Comparison of ENCODE assay signal across 28 cellular contexts in the genomic region with DNA sequence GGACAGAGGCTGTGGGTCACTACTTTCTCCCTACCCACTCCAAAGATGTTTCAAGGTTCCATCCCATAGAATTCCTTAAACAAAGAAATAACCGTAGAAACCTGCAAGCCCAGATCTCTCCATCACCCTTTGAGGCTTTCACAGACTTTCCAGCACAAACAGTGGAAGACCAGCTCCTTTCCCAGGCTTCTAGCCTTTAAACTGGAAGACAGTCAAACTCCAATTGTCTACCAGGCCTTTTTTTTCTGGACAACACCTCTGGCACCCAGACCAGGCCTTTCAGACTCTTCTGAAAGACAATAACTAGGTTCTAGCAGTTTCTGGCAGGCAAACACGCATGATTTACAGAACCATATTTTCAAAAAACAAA.
DNase-seq lines count a peak whose midpoint lies in the region; ATAC-seq and TF ChIP-seq lines count a peak whose summit lies in the region.
"Had no signal": no experiment of that assay in that cellular context is flagged by ENCODE, and none has a peak within 500 bp of the region (broad histone marks: within the 10 kb centered on the region; RNA-seq: fewer than 3 reads in every experiment).

No MANE protein-coding gene starts in this region.

- peak overlapping the region; percentile 74 to 91 (median 88) for H3K27ac Mint-ChIP-seq in nephron
- H3K27ac Mint-ChIP-seq: activated naive CD4-positive, alpha-beta T cell treated with anti-CD3 and anti-CD28 coated beads, Interleukin-2, amount 10 ng/mL, durations not matched to agents 7 days and 5 days had no signal

- H3K27ac ChIP-seq in HL-60 (replicated peaks) (peak overlapping the region; percentile 53), caudate nucleus (ENCODE audit: low read depth, low read length) (peak overlapping the region; percentile 58), substantia nigra (ENCODE audit: low read depth, low read length, poor library complexity, severe bottlenecking) (peak overlapping the region; percentile 7)
- H3K27ac ChIP-seq: right lobe of liver, SJCRH30, thyroid gland had no signal

- H3K9me3 Mint-ChIP-seq in nephron = no peaks in the 10 kb centered on the region
- H3K9me3 Mint-ChIP-seq: activated naive CD4-positive, alpha-beta T cell treated with anti-CD3 and anti-CD28 coated beads, Interleukin-2, amount 10 ng/mL, durations not matched to agents 7 days and 5 days had no signal

- no peak overlapping the region for H3K4me3 ChIP-seq in HL-60 (replicated peaks; ENCODE audit: insufficient read depth, low read length)
- H3K4me3 ChIP-seq: lung, right lobe of liver, SJCRH30, thyroid gland had no signal

- no peak overlapping the region for H3K4me3 Mint-ChIP-seq in nephron
- H3K4me3 Mint-ChIP-seq: activated naive CD4-positive, alpha-beta T cell treated with anti-CD3 and anti-CD28 coated beads, Interleukin-2, amount 10 ng/mL, durations not matched to agents 7 days and 5 days had no signal

- DNase-seq in HL-60 (ENCODE audit: low read depth in 1 of 2, low spot score in 1 of 2) (no peak), caudate nucleus (lab: John Stamatoyannopoulos, UW) (no peak), substantia nigra (lab: John Stamatoyannopoulos, UW) (no peak), NCI-H1417 (lab: John Stamatoyannopoulos, UW) (no peak)
- no peak for DNase-seq in stimulated activated CD4-positive, alpha-beta T cell treated with anti-CD3 and anti-CD28 coated beads, Interleukin-15, amount 100 ng/mL, for 24 hours
- no peak for DNase-seq in activated CD4-positive, CD25-positive, alpha-beta regulatory T cell (lab: John Stamatoyannopoulos, UW)
- DNase-seq: ACHN; activated CD4-positive, alpha-beta T cell treated with anti-CD3 and anti-CD28 coated beads, Interleukin-2, amount 50 U/mL, for 48 hours; activated CD8-positive, alpha-beta memory T cell treated with anti-CD3 and anti-CD28 coated beads, Interleukin-2, amount 50 U/mL, for 48 hours; activated naive CD4-positive, alpha-beta T cell treated with anti-CD3 and anti-CD28 coated beads, Interleukin-2, amount 10 ng/mL, durations not matched to agents 7 days and 5 days; amygdala; central memory CD4-positive, alpha-beta T cell; DMS53; glutamatergic neuron; HCEC 1CT; NCI-H146; NCI-H2107; NCI-H748 treated with DMSO at 0.1 percent for 48 hours; right lobe of liver; SJCRH30; stimulated activated naive CD4-positive, alpha-beta T cell treated with Interleukin-2 at 50 U/mL for 16 hours; T-helper 1 cell; thyroid gland had no signal

- H3K4me1 Mint-ChIP-seq in nephron = peaks cover 31% of the 10 kb centered on the region

- no peak for TF ChIP-seq CTCF in HL-60 (IDR thresholded peaks at IDR 0.05; ENCODE audit: insufficient read depth, low read length)
- TF ChIP-seq CTCF in nephron (IDR thresholded peaks at IDR 0.05; ENCODE audit: unreplicated experiment in 3 of 3) = no peak

- H3K27me3 ChIP-seq in HL-60 (ENCODE audit: insufficient read depth, poor library complexity, severe bottlenecking) = no peaks in the 10 kb centered on the region
- H3K27me3 ChIP-seq: right lobe of liver, thyroid gland had no signal

- no peak for ATAC-seq in GM18909 (IDR thresholded peaks at IDR 0.05; ENCODE audit: poor library complexity, unreplicated experiment)
- ATAC-seq: activated CD4-positive, CD25-positive, alpha-beta regulatory T cell treated with anti-CD3 and anti-CD28 coated beads, Interleukin-2, amount 50 U/mL, for 24 hours had no signal

- no peaks in the 10 kb centered on the region for H3K36me3 Mint-ChIP-seq in nephron (ENCODE audit: low read depth)
- H3K36me3 Mint-ChIP-seq: activated naive CD4-positive, alpha-beta T cell treated with anti-CD3 and anti-CD28 coated beads, Interleukin-2, amount 10 ng/mL, durations not matched to agents 7 days and 5 days had no signal

- H3K27me3 Mint-ChIP-seq in nephron (ENCODE audit: low read depth) = peaks cover 3% of the 10 kb centered on the region
- H3K27me3 Mint-ChIP-seq: progenitor cell of endocrine pancreas had no signal

Comparison
In these comparisons a context has a peak if more than half of its experiments do, and no peak if none do; other contexts are left out.
1. H3K27ac ChIP-seq: peak in every context shown above with its lines; median percentile 58 in caudate nucleus; 53 in HL-60; 7 in substantia nigra.